1 cellular context compared by ENCODE assay signal in the genomic region with DNA sequence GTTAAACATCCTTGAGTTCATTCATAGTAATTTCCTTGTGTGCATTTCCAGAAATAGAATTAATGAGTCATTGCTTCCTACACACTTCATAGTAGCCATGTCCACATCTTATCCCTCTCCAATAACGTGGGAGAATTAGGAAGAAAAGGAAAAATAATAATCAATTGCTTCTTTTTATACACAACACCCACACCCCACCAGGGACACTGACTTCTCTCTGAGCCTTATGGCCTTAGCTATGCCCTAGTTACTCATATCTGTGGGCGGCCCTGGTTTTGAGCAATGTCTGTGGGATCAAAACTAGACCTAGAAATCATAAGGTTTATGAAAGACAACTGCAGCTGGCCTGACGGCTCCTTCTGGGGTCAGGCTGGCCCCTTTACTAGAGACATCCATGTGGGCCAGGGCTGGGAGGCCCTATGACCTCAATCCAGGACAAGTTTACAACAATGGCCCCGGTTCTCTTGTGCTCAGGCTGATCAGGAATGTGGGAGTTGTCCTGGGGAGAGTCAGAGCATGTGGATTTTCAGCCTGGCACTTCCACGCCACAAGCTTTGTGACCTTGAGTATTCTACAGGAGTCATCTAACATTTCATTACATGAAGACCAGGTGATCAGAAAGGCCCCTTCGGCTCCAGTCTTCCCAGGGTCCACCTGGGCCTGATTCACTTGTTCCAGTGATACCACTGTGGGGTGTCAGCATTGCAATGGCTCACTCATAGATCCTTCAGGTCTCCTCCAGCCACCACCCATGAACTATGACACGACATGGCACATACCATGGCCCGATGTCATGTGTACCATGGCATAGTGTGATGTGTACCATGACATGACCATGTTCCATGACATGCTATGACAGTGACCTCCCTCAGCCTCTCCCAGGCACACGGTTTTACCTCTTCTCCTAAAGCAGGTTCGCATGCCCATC.
A peak's percentile ranks its signal among the peaks of the same experiment; 100 is the strongest.
TF ChIP-seq lines count a peak whose summit lies in the region.

No MANE protein-coding gene starts in this region.

TF ChIP-seq in GM12878, 131 proteins besides CTCF, POLR2A, EP300 and RAD21:
- TF ChIP-seq, protein P1, sequence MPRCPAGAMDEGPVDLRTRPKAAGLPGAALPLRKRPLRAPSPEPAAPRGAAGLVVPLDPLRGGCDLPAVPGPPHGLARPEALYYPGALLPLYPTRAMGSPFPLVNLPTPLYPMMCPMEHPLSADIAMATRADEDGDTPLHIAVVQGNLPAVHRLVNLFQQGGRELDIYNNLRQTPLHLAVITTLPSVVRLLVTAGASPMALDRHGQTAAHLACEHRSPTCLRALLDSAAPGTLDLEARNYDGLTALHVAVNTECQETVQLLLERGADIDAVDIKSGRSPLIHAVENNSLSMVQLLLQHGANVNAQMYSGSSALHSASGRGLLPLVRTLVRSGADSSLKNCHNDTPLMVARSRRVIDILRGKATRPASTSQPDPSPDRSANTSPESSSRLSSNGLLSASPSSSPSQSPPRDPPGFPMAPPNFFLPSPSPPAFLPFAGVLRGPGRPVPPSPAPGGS (IDR thresholded peaks at IDR 0.05; ENCODE audit: borderline replicate concordance, insufficient read depth, low read depth, low read length, poor library complexity, severe bottlenecking): peak; percentile 48
TF ChIP-seq in GM12878: peak in this region for 1; not testable (repeated sequence) for 130.
